16 cellular contexts compared by ENCODE assay signal in the genomic region with DNA sequence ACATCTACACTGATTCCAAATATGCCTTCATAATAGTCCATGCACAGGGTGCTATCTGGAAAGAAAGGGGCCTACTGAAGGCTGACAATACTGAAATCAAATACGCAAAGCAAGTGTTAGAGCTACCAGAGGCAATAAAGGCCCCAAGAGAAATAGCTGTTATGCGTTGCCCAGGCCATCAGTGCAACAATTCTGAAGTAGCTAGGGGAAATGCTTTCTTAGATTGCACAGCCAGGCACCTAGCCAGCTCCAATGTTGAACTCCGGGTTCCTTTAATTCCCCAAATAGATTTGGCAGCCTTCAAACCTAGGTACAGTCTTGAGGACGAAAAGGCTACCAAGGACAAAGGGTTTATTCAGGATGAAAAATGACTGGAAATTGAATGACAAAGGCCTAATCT.
"Had no signal": no experiment of that assay in that cellular context is flagged by ENCODE, and none has a peak within 500 bp of the region (broad histone marks: within the 10 kb centered on the region; RNA-seq: fewer than 3 reads in every experiment).

No MANE protein-coding gene starts in this region.

- H3K36me3 Mint-ChIP-seq: memory B cell; natural killer cell; stimulated activated memory B cell treated with anti-CD40 and anti-IgM and Interleukin-4, amounts not matched to agents 10 μg/mL and 1 μg/mL and 100 μg/mL, for 72 hours had no signal

- H3K9me3 ChIP-seq: lower lobe of right lung, neutrophil, spleen, transverse colon, upper lobe of right lung, uterus had no signal

- H2AFZ ChIP-seq: parathyroid adenoma had no signal

- H3K36me3 ChIP-seq: lower lobe of right lung, neutrophil, spleen, transverse colon, upper lobe of right lung, uterus had no signal

- H3K9ac ChIP-seq: parathyroid adenoma had no signal

- H3K4me1 ChIP-seq: parathyroid adenoma, uterus had no signal

- H3K79me2 ChIP-seq: parathyroid adenoma had no signal

- H3K9me3 Mint-ChIP-seq: memory B cell, natural killer cell had no signal

- H3K27ac ChIP-seq: lower lobe of right lung, neutrophil, parathyroid adenoma, skin epidermis, spleen, transverse colon, upper lobe of right lung, uterus had no signal

- H3K4me1 Mint-ChIP-seq: memory B cell; natural killer cell; neural crest cell; stimulated activated memory B cell treated with anti-CD40 and anti-IgM and Interleukin-4, amounts not matched to agents 10 μg/mL and 1 μg/mL and 100 μg/mL, for 72 hours had no signal

- H3K27me3 ChIP-seq: neutrophil, transverse colon, upper lobe of right lung, uterus had no signal

- H3K27me3 Mint-ChIP-seq: progenitor cell of endocrine pancreas had no signal

- H3K4me3 ChIP-seq: lower lobe of right lung, skin epidermis, spleen, transverse colon, upper lobe of right lung, uterus had no signal

- H3K4me3 Mint-ChIP-seq: memory B cell; natural killer cell; neural crest cell; stimulated activated memory B cell treated with anti-CD40 and anti-IgM and Interleukin-4, amounts not matched to agents 10 μg/mL and 1 μg/mL and 100 μg/mL, for 72 hours had no signal

- DNase-seq: cerebellar nuclear complex, cortex of kidney, lower lobe of right lung, right cardiac atrium, spleen, upper lobe of right lung had no signal

- H3K27ac Mint-ChIP-seq: memory B cell; natural killer cell; progenitor cell of endocrine pancreas; stimulated activated memory B cell treated with anti-CD40 and anti-IgM and Interleukin-4, amounts not matched to agents 10 μg/mL and 1 μg/mL and 100 μg/mL, for 72 hours had no signal
